1 cellular context compared by ENCODE assay signal in the genomic region with DNA sequence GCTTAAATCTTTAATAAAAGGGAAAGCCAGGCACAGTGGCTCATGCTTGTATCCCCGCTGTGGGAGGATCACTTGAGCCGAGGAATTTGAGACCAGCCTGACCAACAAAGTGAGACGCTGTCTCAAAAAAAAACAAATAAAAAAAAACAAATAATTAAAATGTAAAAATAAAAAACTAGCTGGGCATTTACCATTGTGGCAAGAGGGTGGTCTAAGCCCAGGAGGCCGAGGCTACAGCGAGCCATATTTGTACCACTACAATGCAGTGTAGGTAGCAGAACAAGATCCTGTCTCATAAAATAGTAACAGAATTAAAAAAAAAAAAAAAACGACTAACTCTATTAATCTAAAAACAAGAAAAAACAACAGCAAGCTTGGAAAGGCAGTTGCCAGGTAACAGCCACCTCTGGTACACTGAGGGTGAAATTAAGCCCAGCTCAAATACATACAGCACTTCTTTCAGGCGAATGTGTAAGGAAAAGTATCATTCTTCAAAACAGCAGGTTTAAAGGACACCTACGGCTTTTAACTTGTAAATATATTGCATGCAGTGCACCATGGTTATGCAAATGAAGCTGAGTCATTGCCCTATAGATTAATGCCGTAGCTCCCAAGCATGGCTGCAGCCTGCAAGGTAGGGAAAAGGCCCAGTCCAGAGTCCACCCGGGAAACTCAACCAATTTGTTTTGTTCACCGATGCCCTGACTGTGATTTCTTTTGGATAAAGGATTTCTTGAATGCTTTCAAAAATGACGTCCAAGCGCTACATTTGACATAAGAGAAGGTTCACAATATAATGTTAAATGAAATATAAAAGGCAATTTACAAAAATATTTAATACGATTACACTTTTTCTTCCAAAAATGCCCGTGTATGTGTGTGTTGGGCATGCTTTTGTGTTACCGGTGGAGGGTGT.
A peak's percentile ranks its signal among the peaks of the same experiment; 100 is the strongest.
TF ChIP-seq lines count a peak whose summit lies in the region.

No MANE protein-coding gene starts in this region.

TF ChIP-seq in HepG2, 621 proteins besides CTCF, POLR2A, EP300 and RAD21 (continued from another document and continues in another):
- TF ChIP-seq, protein P1, sequence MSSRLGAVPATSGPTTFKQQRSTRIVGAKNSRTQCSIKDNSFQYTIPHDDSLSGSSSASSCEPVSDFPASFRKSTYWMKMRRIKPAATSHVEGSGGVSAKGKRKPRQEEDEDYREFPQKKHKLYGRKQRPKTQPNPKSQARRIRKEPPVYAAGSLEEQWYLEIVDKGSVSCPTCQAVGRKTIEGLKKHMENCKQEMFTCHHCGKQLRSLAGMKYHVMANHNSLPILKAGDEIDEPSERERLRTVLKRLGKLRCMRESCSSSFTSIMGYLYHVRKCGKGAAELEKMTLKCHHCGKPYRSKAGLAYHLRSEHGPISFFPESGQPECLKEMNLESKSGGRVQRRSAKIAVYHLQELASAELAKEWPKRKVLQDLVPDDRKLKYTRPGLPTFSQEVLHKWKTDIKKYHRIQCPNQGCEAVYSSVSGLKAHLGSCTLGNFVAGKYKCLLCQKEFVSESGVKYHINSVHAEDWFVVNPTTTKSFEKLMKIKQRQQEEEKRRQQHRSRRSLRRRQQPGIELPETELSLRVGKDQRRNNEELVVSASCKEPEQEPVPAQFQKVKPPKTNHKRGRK (CRISPR knock-in tag; IDR thresholded peaks at IDR 0.05) = no peak
- no peak for TF ChIP-seq ZSCAN30 (CRISPR knock-in tag; IDR thresholded peaks at IDR 0.05)
- TF ChIP-seq MAZ (IDR thresholded peaks at IDR 0.05; ENCODE audit: borderline replicate concordance, low read depth, low read length) = no peak
- TF ChIP-seq MAZ (CRISPR knock-in tag; IDR thresholded peaks at IDR 0.05; ENCODE audit: low read depth) = no peak
- no peak for TF ChIP-seq NFYC (CRISPR knock-in tag; IDR thresholded peaks at IDR 0.05)
- no peak for TF ChIP-seq CREB1 (IDR thresholded peaks at IDR 0.05)
- 0 out of 2 replicates have a peak, but pooled peaks have one; percentile 55 for TF ChIP-seq CREB1 (CRISPR knock-in tag; IDR thresholded peaks at IDR 0.05)
- TF ChIP-seq NR1H2 (CRISPR knock-in tag; IDR thresholded peaks at IDR 0.05; ENCODE audit: borderline replicate concordance, low read depth) = no peak
- no peak for TF ChIP-seq SRY (CRISPR knock-in tag; IDR thresholded peaks at IDR 0.05)
- peak; percentile 37; the same call in 1 of the 2 replicates for TF ChIP-seq YEATS4 (CRISPR knock-in tag; IDR thresholded peaks at IDR 0.05; ENCODE audit: borderline replicate concordance)
- no peak for TF ChIP-seq ZNF343 (CRISPR knock-in tag; IDR thresholded peaks at IDR 0.05)
- no peak for TF ChIP-seq NFYB (CRISPR knock-in tag; IDR thresholded peaks at IDR 0.05)
- TF ChIP-seq, protein P2, sequence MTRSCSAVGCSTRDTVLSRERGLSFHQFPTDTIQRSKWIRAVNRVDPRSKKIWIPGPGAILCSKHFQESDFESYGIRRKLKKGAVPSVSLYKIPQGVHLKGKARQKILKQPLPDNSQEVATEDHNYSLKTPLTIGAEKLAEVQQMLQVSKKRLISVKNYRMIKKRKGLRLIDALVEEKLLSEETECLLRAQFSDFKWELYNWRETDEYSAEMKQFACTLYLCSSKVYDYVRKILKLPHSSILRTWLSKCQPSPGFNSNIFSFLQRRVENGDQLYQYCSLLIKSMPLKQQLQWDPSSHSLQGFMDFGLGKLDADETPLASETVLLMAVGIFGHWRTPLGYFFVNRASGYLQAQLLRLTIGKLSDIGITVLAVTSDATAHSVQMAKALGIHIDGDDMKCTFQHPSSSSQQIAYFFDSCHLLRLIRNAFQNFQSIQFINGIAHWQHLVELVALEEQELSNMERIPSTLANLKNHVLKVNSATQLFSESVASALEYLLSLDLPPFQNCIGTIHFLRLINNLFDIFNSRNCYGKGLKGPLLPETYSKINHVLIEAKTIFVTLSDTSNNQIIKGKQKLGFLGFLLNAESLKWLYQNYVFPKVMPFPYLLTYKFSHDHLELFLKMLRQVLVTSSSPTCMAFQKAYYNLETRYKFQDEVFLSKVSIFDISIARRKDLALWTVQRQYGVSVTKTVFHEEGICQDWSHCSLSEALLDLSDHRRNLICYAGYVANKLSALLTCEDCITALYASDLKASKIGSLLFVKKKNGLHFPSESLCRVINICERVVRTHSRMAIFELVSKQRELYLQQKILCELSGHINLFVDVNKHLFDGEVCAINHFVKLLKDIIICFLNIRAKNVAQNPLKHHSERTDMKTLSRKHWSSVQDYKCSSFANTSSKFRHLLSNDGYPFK (CRISPR knock-in tag; IDR thresholded peaks at IDR 0.05; ENCODE audit: borderline replicate concordance) = no peak
- TF ChIP-seq, protein P3, sequence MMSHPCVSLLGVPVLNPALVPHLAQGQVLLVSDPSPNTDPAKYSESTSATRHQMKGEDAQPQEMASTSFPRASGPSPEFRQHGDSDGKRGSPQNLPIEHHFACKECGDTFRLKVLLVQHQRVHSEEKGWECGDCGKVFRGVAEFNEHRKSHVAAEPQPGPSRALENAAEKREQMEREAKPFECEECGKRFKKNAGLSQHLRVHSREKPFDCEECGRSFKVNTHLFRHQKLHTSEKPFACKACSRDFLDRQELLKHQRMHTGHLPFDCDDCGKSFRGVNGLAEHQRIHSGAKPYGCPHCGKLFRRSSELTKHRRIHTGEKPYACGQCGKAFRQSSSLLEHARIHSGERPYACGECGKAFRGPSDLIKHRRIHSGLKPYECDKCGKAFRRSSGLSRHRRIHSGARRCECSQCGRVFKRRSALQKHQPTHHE (CRISPR knock-in tag; IDR thresholded peaks at IDR 0.05; ENCODE audit: borderline replicate concordance) = no peak
- peak; percentile 73; the same call in 1 of the 2 replicates for TF ChIP-seq RBFOX2 (IDR thresholded peaks at IDR 0.05; ENCODE audit: low read depth, low read length)
- no peak; the same call in 1 of the 2 replicates for TF ChIP-seq FOXP1 (IDR thresholded peaks at IDR 0.05)
- peak; percentile 3; the same call in 1 of the 2 replicates for TF ChIP-seq FOXP1 (CRISPR knock-in tag; IDR thresholded peaks at IDR 0.05)
- TF ChIP-seq THAP11 (CRISPR knock-in tag; IDR thresholded peaks at IDR 0.05) = peak; percentile 32; the same call in 1 of the 2 replicates
- peak; percentile 94 for TF ChIP-seq POLR2AphosphoS2 (IDR thresholded peaks at IDR 0.05; ENCODE audit: low read depth, low read length)
- TF ChIP-seq SAP130 (CRISPR knock-in tag; IDR thresholded peaks at IDR 0.05; ENCODE audit: low read depth) = peak; percentile 56
- TF ChIP-seq ZNF672 (CRISPR knock-in tag; IDR thresholded peaks at IDR 0.05) = no peak
- TF ChIP-seq ZFP36L1 (CRISPR knock-in tag; IDR thresholded peaks at IDR 0.05) = no peak
- no peak for TF ChIP-seq ZNF749 (CRISPR knock-in tag; IDR thresholded peaks at IDR 0.05; ENCODE audit: borderline replicate concordance)
- TF ChIP-seq ZNF746 (CRISPR knock-in tag; IDR thresholded peaks at IDR 0.05) = no peak
- TF ChIP-seq ZNF180 (CRISPR knock-in tag; IDR thresholded peaks at IDR 0.05; ENCODE audit: borderline replicate concordance, low read depth) = no peak
- TF ChIP-seq, protein P4, sequence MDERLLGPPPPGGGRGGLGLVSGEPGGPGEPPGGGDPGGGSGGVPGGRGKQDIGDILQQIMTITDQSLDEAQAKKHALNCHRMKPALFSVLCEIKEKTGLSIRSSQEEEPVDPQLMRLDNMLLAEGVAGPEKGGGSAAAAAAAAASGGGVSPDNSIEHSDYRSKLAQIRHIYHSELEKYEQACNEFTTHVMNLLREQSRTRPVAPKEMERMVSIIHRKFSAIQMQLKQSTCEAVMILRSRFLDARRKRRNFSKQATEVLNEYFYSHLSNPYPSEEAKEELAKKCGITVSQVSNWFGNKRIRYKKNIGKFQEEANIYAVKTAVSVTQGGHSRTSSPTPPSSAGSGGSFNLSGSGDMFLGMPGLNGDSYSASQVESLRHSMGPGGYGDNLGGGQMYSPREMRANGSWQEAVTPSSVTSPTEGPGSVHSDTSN (CRISPR knock-in tag; IDR thresholded peaks at IDR 0.05) = no peak
- no peak for TF ChIP-seq ZNF547 (CRISPR knock-in tag; IDR thresholded peaks at IDR 0.05)
- no peak for TF ChIP-seq BRD4 (CRISPR knock-in tag; IDR thresholded peaks at IDR 0.05)
- no peak for TF ChIP-seq ZBTB8A (CRISPR knock-in tag; IDR thresholded peaks at IDR 0.05; ENCODE audit: borderline replicate concordance, low read depth)
- no peak for TF ChIP-seq U2AF2 (IDR thresholded peaks at IDR 0.05; ENCODE audit: low read depth, low read length)
- TF ChIP-seq AHR (CRISPR knock-in tag; IDR thresholded peaks at IDR 0.05) = no peak
- TF ChIP-seq, protein P5, sequence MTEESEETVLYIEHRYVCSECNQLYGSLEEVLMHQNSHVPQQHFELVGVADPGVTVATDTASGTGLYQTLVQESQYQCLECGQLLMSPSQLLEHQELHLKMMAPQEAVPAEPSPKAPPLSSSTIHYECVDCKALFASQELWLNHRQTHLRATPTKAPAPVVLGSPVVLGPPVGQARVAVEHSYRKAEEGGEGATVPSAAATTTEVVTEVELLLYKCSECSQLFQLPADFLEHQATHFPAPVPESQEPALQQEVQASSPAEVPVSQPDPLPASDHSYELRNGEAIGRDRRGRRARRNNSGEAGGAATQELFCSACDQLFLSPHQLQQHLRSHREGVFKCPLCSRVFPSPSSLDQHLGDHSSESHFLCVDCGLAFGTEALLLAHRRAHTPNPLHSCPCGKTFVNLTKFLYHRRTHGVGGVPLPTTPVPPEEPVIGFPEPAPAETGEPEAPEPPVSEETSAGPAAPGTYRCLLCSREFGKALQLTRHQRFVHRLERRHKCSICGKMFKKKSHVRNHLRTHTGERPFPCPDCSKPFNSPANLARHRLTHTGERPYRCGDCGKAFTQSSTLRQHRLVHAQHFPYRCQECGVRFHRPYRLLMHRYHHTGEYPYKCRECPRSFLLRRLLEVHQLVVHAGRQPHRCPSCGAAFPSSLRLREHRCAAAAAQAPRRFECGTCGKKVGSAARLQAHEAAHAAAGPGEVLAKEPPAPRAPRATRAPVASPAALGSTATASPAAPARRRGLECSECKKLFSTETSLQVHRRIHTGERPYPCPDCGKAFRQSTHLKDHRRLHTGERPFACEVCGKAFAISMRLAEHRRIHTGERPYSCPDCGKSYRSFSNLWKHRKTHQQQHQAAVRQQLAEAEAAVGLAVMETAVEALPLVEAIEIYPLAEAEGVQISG (CRISPR knock-in tag; IDR thresholded peaks at IDR 0.05) = no peak; the same call in 1 of the 2 replicates
- peak; percentile 89 for TF ChIP-seq FOSL2 (CRISPR knock-in tag; IDR thresholded peaks at IDR 0.05)
- TF ChIP-seq, protein P6, sequence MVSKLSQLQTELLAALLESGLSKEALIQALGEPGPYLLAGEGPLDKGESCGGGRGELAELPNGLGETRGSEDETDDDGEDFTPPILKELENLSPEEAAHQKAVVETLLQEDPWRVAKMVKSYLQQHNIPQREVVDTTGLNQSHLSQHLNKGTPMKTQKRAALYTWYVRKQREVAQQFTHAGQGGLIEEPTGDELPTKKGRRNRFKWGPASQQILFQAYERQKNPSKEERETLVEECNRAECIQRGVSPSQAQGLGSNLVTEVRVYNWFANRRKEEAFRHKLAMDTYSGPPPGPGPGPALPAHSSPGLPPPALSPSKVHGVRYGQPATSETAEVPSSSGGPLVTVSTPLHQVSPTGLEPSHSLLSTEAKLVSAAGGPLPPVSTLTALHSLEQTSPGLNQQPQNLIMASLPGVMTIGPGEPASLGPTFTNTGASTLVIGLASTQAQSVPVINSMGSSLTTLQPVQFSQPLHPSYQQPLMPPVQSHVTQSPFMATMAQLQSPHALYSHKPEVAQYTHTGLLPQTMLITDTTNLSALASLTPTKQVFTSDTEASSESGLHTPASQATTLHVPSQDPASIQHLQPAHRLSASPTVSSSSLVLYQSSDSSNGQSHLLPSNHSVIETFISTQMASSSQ (IDR thresholded peaks at IDR 0.05; ENCODE audit: low read depth) = 0 out of 2 replicates have a peak, but pooled peaks have one; percentile 10
- TF ChIP-seq, protein P6 (CRISPR knock-in tag; IDR thresholded peaks at IDR 0.05; ENCODE audit: borderline replicate concordance) = no peak
- peak; percentile 85 for TF ChIP-seq GFI1 (CRISPR knock-in tag; IDR thresholded peaks at IDR 0.05; ENCODE audit: borderline replicate concordance)
- TF ChIP-seq ETV5 (CRISPR knock-in tag; IDR thresholded peaks at IDR 0.05; ENCODE audit: borderline replicate concordance) = no peak; the same call in 1 of the 2 replicates
- TF ChIP-seq KDM2A (CRISPR knock-in tag; IDR thresholded peaks at IDR 0.05; ENCODE audit: borderline replicate concordance, low read depth) = no peak
- TF ChIP-seq, protein P7, sequence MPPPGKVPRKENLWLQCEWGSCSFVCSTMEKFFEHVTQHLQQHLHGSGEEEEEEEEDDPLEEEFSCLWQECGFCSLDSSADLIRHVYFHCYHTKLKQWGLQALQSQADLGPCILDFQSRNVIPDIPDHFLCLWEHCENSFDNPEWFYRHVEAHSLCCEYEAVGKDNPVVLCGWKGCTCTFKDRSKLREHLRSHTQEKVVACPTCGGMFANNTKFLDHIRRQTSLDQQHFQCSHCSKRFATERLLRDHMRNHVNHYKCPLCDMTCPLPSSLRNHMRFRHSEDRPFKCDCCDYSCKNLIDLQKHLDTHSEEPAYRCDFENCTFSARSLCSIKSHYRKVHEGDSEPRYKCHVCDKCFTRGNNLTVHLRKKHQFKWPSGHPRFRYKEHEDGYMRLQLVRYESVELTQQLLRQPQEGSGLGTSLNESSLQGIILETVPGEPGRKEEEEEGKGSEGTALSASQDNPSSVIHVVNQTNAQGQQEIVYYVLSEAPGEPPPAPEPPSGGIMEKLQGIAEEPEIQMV (CRISPR knock-in tag; IDR thresholded peaks at IDR 0.05; ENCODE audit: low read depth) = no peak
- TF ChIP-seq ARNTL (CRISPR knock-in tag; IDR thresholded peaks at IDR 0.05) = no peak
- TF ChIP-seq, protein P8, sequence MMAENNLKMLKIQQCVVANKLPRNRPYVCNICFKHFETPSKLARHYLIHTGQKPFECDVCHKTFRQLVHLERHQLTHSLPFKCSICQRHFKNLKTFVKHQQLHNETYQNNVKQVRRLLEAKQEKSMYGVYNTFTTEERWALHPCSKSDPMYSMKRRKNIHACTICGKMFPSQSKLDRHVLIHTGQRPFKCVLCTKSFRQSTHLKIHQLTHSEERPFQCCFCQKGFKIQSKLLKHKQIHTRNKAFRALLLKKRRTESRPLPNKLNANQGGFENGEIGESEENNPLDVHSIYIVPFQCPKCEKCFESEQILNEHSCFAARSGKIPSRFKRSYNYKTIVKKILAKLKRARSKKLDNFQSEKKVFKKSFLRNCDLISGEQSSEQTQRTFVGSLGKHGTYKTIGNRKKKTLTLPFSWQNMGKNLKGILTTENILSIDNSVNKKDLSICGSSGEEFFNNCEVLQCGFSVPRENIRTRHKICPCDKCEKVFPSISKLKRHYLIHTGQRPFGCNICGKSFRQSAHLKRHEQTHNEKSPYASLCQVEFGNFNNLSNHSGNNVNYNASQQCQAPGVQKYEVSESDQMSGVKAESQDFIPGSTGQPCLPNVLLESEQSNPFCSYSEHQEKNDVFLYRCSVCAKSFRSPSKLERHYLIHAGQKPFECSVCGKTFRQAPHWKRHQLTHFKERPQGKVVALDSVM (CRISPR knock-in tag; IDR thresholded peaks at IDR 0.05) = no peak; the same call in 1 of the 2 replicates
- no peak for TF ChIP-seq ZNF484 (CRISPR knock-in tag; IDR thresholded peaks at IDR 0.05; ENCODE audit: borderline replicate concordance, low read depth)
- TF ChIP-seq MED13 (CRISPR knock-in tag; IDR thresholded peaks at IDR 0.05) = 0 out of 2 replicates have a peak, but pooled peaks have one; percentile 33
